ENCODE assay signal across 20 cellular contexts in the genomic region with DNA sequence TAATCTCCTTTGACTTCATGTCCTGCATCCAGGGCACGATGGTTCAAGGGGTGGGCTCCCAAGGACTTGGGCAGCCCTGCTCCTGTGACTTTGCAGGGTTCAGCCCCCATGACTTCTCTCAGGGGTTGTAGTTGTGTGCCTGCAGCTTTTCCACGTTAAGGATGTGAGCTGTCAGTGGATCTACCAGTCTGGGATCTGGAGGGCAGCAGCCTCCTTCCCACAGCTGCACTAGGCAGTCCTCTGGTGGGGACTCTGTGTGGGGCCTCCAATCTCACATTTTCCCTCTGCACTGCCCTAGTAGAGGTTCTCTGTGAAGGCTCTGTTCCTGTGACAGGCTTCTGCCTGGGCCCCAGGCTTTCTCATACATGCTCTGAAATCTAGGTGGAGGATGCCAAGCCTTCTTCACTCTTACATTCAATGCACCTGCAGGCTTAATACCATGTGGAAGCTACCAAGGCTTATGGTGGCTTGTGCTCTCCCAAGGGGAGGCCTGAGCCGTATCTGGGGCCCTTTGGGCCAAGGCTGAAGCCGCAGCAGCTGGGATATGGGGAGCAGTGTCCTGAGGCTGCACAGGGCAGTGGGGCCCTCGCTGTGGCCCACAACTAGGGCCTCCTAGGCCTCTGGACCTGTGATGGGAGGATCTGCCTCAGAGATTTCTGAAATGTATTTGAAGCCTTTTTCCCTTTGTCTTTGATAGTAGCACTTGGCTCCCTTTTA. TPM values are rescaled to one million over a fixed set of nuclear protein-coding genes. Genes with fewer than 3 reads are reported as not detected.
DNase-seq lines count a peak whose midpoint lies in the region; ATAC-seq and TF ChIP-seq lines count a peak whose summit lies in the region.
"Had no signal": no experiment of that assay in that cellular context is flagged by ENCODE, and none has a peak within 500 bp of the region (broad histone marks: within the 10 kb centered on the region; RNA-seq: fewer than 3 reads in every experiment).

No MANE protein-coding gene starts in this region.

- no peaks in the 10 kb centered on the region for H3K36me3 Mint-ChIP-seq in activated CD4-positive, alpha-beta T cell treated with anti-CD3 and anti-CD28 coated beads, Interleukin-2, amount 10 ng/mL, durations not matched to agents 24 days and 14 days (ENCODE audit: low read depth)
- H3K36me3 Mint-ChIP-seq in natural killer cell treated with Interleukin-12 subunit alpha and Interleukin-12 subunit beta and Interleukin-15 and Interleukin-18, amount 100 ng/mL, for 72 hours: no peaks in the 10 kb centered on the region
- H3K36me3 Mint-ChIP-seq in stimulated activated effector memory CD8-positive, alpha-beta T cell treated with anti-CD3 and anti-CD28 coated beads, Interleukin-12 subunit alpha, Interleukin-12 subunit beta, amount 100 ng/mL, for 72 hours: no peaks in the 10 kb centered on the region
- H3K36me3 Mint-ChIP-seq in activated T-cell treated with anti-CD3 and anti-CD28 coated beads, Interleukin-2, amount 50 U/mL, for 4 hours (ENCODE audit: insufficient read depth): no peaks in the 10 kb centered on the region
- H3K36me3 Mint-ChIP-seq: CD8-positive, alpha-beta T cell had no signal

- no peak overlapping the region for H3K27ac Mint-ChIP-seq in activated CD4-positive, alpha-beta T cell treated with anti-CD3 and anti-CD28 coated beads, Interleukin-2, amount 10 ng/mL, durations not matched to agents 24 days and 14 days
- no peak overlapping the region for H3K27ac Mint-ChIP-seq in natural killer cell treated with Interleukin-12 subunit alpha and Interleukin-12 subunit beta and Interleukin-15 and Interleukin-18, amount 100 ng/mL, for 72 hours
- H3K27ac Mint-ChIP-seq in stimulated activated effector memory CD8-positive, alpha-beta T cell treated with anti-CD3 and anti-CD28 coated beads, Interleukin-12 subunit alpha, Interleukin-12 subunit beta, amount 100 ng/mL, for 72 hours: no peak overlapping the region
- H3K27ac Mint-ChIP-seq: B cell; CD4-positive, alpha-beta T cell; CD8-positive, alpha-beta T cell had no signal

- peak; percentile 28 for DNase-seq in activated CD4-positive, alpha-beta T cell treated with anti-CD3 and anti-CD28 coated beads, Interleukin-2, amount 10 ng/mL, durations not matched to agents 24 days and 14 days
- DNase-seq in activated CD4-positive, alpha-beta T cell treated with anti-CD3 and anti-CD28 coated beads for 4 hours: no peak
- no peak for DNase-seq in natural killer cell treated with Interleukin-12 subunit alpha and Interleukin-12 subunit beta and Interleukin-15 and Interleukin-18, amount 100 ng/mL, for 72 hours (ENCODE audit: low spot score)
- DNase-seq in stimulated activated effector memory CD8-positive, alpha-beta T cell treated with anti-CD3 and anti-CD28 coated beads, Interleukin-12 subunit alpha, Interleukin-12 subunit beta, amount 100 ng/mL, for 72 hours (ENCODE audit: low spot score in 2 of 2): no peak
- no peak for DNase-seq in NCI-H1105 (lab: John Stamatoyannopoulos, UW)
- no peak for DNase-seq in activated T-cell treated with anti-CD3 and anti-CD28 coated beads, Interleukin-2, amount 50 U/mL, for 4 hours
- DNase-seq in coronary artery (ENCODE audit: low spot score): no peak
- DNase-seq: AML-193; Caco-2; Calu3; CD4-positive, alpha-beta T cell; CD8-positive, alpha-beta T cell; DMS79 treated with DMSO at 0.1 percent for 48 hours; GF-D8 had no signal

- no peaks in the 10 kb centered on the region for H3K27me3 Mint-ChIP-seq in activated CD4-positive, alpha-beta T cell treated with anti-CD3 and anti-CD28 coated beads, Interleukin-2, amount 10 ng/mL, durations not matched to agents 24 days and 14 days
- peaks cover 0 to 9% of the 10 kb centered on the region in 2 donors for H3K27me3 Mint-ChIP-seq in natural killer cell treated with Interleukin-12 subunit alpha and Interleukin-12 subunit beta and Interleukin-15 and Interleukin-18, amount 100 ng/mL, for 72 hours
- no peaks in the 10 kb centered on the region for H3K27me3 Mint-ChIP-seq in activated T-cell treated with anti-CD3 and anti-CD28 coated beads, Interleukin-2, amount 50 U/mL, for 4 hours (ENCODE audit: low read depth)
- H3K27me3 Mint-ChIP-seq: CD4-positive, alpha-beta T cell had no signal

- H3K9me3 Mint-ChIP-seq in activated CD4-positive, alpha-beta T cell treated with anti-CD3 and anti-CD28 coated beads, Interleukin-2, amount 10 ng/mL, durations not matched to agents 24 days and 14 days: peaks cover 6% of the 10 kb centered on the region
- H3K9me3 Mint-ChIP-seq in natural killer cell treated with Interleukin-12 subunit alpha and Interleukin-12 subunit beta and Interleukin-15 and Interleukin-18, amount 100 ng/mL, for 72 hours: no peaks in the 10 kb centered on the region
- no peaks in the 10 kb centered on the region for H3K9me3 Mint-ChIP-seq in stimulated activated effector memory CD8-positive, alpha-beta T cell treated with anti-CD3 and anti-CD28 coated beads, Interleukin-12 subunit alpha, Interleukin-12 subunit beta, amount 100 ng/mL, for 72 hours
- no peaks in the 10 kb centered on the region for H3K9me3 Mint-ChIP-seq in activated T-cell treated with anti-CD3 and anti-CD28 coated beads, Interleukin-2, amount 50 U/mL, for 4 hours
- H3K9me3 Mint-ChIP-seq: CD4-positive, alpha-beta T cell had no signal

- H3K4me3 Mint-ChIP-seq in activated CD4-positive, alpha-beta T cell treated with anti-CD3 and anti-CD28 coated beads, Interleukin-2, amount 10 ng/mL, durations not matched to agents 24 days and 14 days: no peak overlapping the region
- no peak overlapping the region for H3K4me3 Mint-ChIP-seq in natural killer cell treated with Interleukin-12 subunit alpha and Interleukin-12 subunit beta and Interleukin-15 and Interleukin-18, amount 100 ng/mL, for 72 hours
- no peak overlapping the region for H3K4me3 Mint-ChIP-seq in stimulated activated effector memory CD8-positive, alpha-beta T cell treated with anti-CD3 and anti-CD28 coated beads, Interleukin-12 subunit alpha, Interleukin-12 subunit beta, amount 100 ng/mL, for 72 hours
- no peak overlapping the region for H3K4me3 Mint-ChIP-seq in activated T-cell treated with anti-CD3 and anti-CD28 coated beads, Interleukin-2, amount 50 U/mL, for 4 hours
- H3K4me3 Mint-ChIP-seq: B cell; CD4-positive, alpha-beta T cell; CD8-positive, alpha-beta T cell had no signal

- H3K4me3 ChIP-seq in coronary artery: no peak overlapping the region
- H3K4me3 ChIP-seq: A549; BLaER1 treated with 17β-estradiol and CSF1 and Interleukin-3, amounts not matched to agents 10 nM and 100 nM had no signal

- TF ChIP-seq CTCF in coronary artery (IDR thresholded peaks at IDR 0.05): no peak

- intact Hi-C loops in activated CD4-positive, alpha-beta T cell treated with anti-CD3 and anti-CD28 coated beads, Interleukin-2, amount 10 ng/mL, durations not matched to agents 24 days and 14 days (cut with micrococcal nuclease): no loop called here

- H3K4me1 Mint-ChIP-seq in activated CD4-positive, alpha-beta T cell treated with anti-CD3 and anti-CD28 coated beads, Interleukin-2, amount 10 ng/mL, durations not matched to agents 24 days and 14 days: no peaks in the 10 kb centered on the region
- no peaks in the 10 kb centered on the region for H3K4me1 Mint-ChIP-seq in natural killer cell treated with Interleukin-12 subunit alpha and Interleukin-12 subunit beta and Interleukin-15 and Interleukin-18, amount 100 ng/mL, for 72 hours (ENCODE audit: low read depth in 2 of 2)
- no peaks in the 10 kb centered on the region for H3K4me1 Mint-ChIP-seq in stimulated activated effector memory CD8-positive, alpha-beta T cell treated with anti-CD3 and anti-CD28 coated beads, Interleukin-12 subunit alpha, Interleukin-12 subunit beta, amount 100 ng/mL, for 72 hours
- no peaks in the 10 kb centered on the region for H3K4me1 Mint-ChIP-seq in activated T-cell treated with anti-CD3 and anti-CD28 coated beads, Interleukin-2, amount 50 U/mL, for 4 hours (ENCODE audit: low read depth)
- H3K4me1 Mint-ChIP-seq: B cell had no signal

- ATAC-seq in natural killer cell treated with Interleukin-12 subunit alpha and Interleukin-12 subunit beta and Interleukin-15 and Interleukin-18, amount 100 ng/mL, for 72 hours: peak; percentile 44 to 57
- peak; percentile 34 for ATAC-seq in stimulated activated effector memory CD8-positive, alpha-beta T cell treated with anti-CD3 and anti-CD28 coated beads, Interleukin-12 subunit alpha, Interleukin-12 subunit beta, amount 100 ng/mL, for 72 hours
- ATAC-seq in activated T-cell treated with anti-CD3 and anti-CD28 coated beads, Interleukin-2, amount 50 U/mL, for 4 hours: no peak
- ATAC-seq: A549; CD8-positive, alpha-beta T cell had no signal

- H3K27ac ChIP-seq in coronary artery: no peak overlapping the region
- H3K27ac ChIP-seq: 22Rv1; A549; BLaER1 treated with 17β-estradiol and CSF1 and Interleukin-3, amounts not matched to agents 10 nM and 100 nM; C4-2B had no signal

RNA-seq across cellular contexts. Expression of a gene that starts 39.3 kb away (rescaled TPM):
- not detected in 2 replicates for total RNA-seq in activated CD4-positive, alpha-beta T cell treated with anti-CD3 and anti-CD28 coated beads, Interleukin-2, amount 10 ng/mL, durations not matched to agents 24 days and 14 days
- total RNA-seq in natural killer cell treated with Interleukin-12 subunit alpha and Interleukin-12 subunit beta and Interleukin-15 and Interleukin-18, amount 100 ng/mL, for 72 hours: not detected
- total RNA-seq in activated T-cell treated with anti-CD3 and anti-CD28 coated beads, Interleukin-2, amount 50 U/mL, for 4 hours: not detected
- total RNA-seq: A172; B cell; Caco-2; Calu3; CD4-positive, alpha-beta T cell; CD8-positive, alpha-beta T cell had no signal

RNA-seq across cellular contexts. Expression of a gene that starts 47.3 kb away (rescaled TPM):
- not detected in 2 replicates for total RNA-seq in activated CD4-positive, alpha-beta T cell treated with anti-CD3 and anti-CD28 coated beads, Interleukin-2, amount 10 ng/mL, durations not matched to agents 24 days and 14 days
- not detected for total RNA-seq in natural killer cell treated with Interleukin-12 subunit alpha and Interleukin-12 subunit beta and Interleukin-15 and Interleukin-18, amount 100 ng/mL, for 72 hours
- not detected for total RNA-seq in activated T-cell treated with anti-CD3 and anti-CD28 coated beads, Interleukin-2, amount 50 U/mL, for 4 hours
- total RNA-seq: A172; B cell; Calu3; CD4-positive, alpha-beta T cell; CD8-positive, alpha-beta T cell had no signal

Comparison
In these comparisons a context has a peak if more than half of its experiments do, and no peak if none do; other contexts are left out.
1. ATAC-seq: peak in natural killer cell treated with Interleukin-12 subunit alpha and Interleukin-12 subunit beta and Interleukin-15 and Interleukin-18, amount 100 ng/mL, for 72 hours (2 of 2) and stimulated activated effector memory CD8-positive, alpha-beta T cell treated with anti-CD3 and anti-CD28 coated beads, Interleukin-12 subunit alpha, Interleukin-12 subunit beta, amount 100 ng/mL, for 72 hours (single experiment); none in activated T-cell treated with anti-CD3 and anti-CD28 coated beads, Interleukin-2, amount 50 U/mL, for 4 hours (0 of 2).